Comparison of ENCODE assay signal across 9 cellular contexts in the genomic region with DNA sequence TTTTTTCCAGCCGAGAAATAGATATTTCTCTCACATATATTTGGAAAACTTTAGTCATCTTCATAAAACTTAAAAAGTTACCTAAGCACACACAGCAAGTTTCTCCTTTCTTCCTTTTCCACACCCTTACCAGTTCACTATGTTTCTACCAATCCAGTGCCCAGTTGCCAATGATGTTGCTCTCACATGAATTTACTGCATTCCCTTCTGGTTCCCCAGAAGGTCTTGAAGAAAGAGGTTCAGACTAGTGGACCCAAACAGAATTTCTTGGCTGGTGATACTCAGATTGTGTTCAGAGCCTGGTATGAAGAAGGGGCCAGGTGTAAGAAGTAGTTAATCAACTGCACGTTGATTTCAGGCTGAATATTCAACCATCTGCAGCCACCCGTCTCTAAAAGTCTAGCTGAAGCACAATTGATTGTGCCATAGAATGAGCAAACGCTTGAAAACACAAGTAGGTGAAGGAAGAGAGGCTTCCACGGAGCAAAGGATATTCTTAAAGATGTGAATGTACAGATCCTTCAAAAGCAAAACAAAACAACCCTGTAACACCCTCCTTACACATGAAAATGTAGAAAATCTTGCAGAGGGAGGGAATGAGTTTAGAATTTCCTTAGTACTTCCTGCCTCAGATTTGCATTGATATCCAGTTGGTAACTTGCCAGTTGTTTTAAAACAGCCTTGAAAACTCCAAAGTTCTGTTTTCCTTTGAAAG. TPM values are rescaled to one million over a fixed set of nuclear protein-coding genes. Genes with fewer than 3 reads are reported as not detected.
A peak's percentile ranks its signal among the peaks of the same experiment; 100 is the strongest.
DNase-seq lines count a peak whose midpoint lies in the region; ATAC-seq, FAIRE-seq and TF ChIP-seq lines count a peak whose summit lies in the region.
"Had no signal": no experiment of that assay in that cellular context is flagged by ENCODE, and none has a peak within 500 bp of the region (broad histone marks: within the 10 kb centered on the region; RNA-seq: fewer than 3 reads in every experiment).

No MANE protein-coding gene starts in this region.

- peak overlapping the region; percentile 67 for H3K9ac ChIP-seq in SK-N-MC (ENCODE audit: insufficient read length)

- H3K9me3 Mint-ChIP-seq in CD4-positive, alpha-beta T cell = no peaks in the 10 kb centered on the region
- H3K9me3 Mint-ChIP-seq: activated T-cell treated with anti-CD3 and anti-CD28 coated beads, Interleukin-2, amount 50 U/mL, for 4 hours had no signal

- TF ChIP-seq POLR2A in GM12892 (IDR thresholded peaks at IDR 0.05; ENCODE audit: low read depth, low read length) (no peak), gastroesophageal sphincter (IDR thresholded peaks at IDR 0.05) (no peak)

- H3K27ac Mint-ChIP-seq in CD4-positive, alpha-beta T cell = no peak overlapping the region

- peaks cover 0 to 34% (median 0%) of the 10 kb centered on the region in 3 donors for H3K4me1 ChIP-seq in gastroesophageal sphincter

- H3K4me3 Mint-ChIP-seq in CD4-positive, alpha-beta T cell = no peak overlapping the region
- H3K4me3 Mint-ChIP-seq: activated T-cell treated with anti-CD3 and anti-CD28 coated beads, Interleukin-2, amount 50 U/mL, for 4 hours had no signal

- intact Hi-C loops in CD4-positive, alpha-beta T cell (cut with DNase I, micrococcal nuclease) = no loop called here

- H3K36me3 ChIP-seq in SK-N-MC (ENCODE audit: insufficient read depth, low read length) = no peaks in the 10 kb centered on the region
- H3K36me3 ChIP-seq in gastroesophageal sphincter = no peaks in the 10 kb centered on the region

- CTCF ChIA-PET in CD4-positive, alpha-beta T cell (lab: Charles Lee) = interaction anchor here (0.7 kb wide), 1 partner anchor 12 kb away, joined by 3 read pairs; no protein-coding TSS in a partner anchor

- H3K27me3 Mint-ChIP-seq in CD4-positive, alpha-beta T cell = peaks cover 10% of the 10 kb centered on the region

- no peak for TF ChIP-seq CTCF in gastroesophageal sphincter (IDR thresholded peaks at IDR 0.05)
- no peak for TF ChIP-seq CTCF in CD4-positive, alpha-beta T cell (IDR thresholded peaks at IDR 0.05)

- TF ChIP-seq EP300 in gastroesophageal sphincter (IDR thresholded peaks at IDR 0.05) = no peak

- FAIRE-seq in GM12892 (lab: Jason Lieb, UNC) = peak; percentile 69

- ATAC-seq in gastroesophageal sphincter = no peak
- ATAC-seq in CD4-positive, alpha-beta T cell (ENCODE audit: poor library complexity) = no peak
- ATAC-seq in GM18511 (IDR thresholded peaks at IDR 0.05; ENCODE audit: unreplicated experiment) = no peak
- ATAC-seq: activated T-cell treated with anti-CD3 and anti-CD28 coated beads, Interleukin-2, amount 50 U/mL, for 4 hours had no signal

- peaks cover 24% of the 10 kb centered on the region for H3K4me1 Mint-ChIP-seq in CD4-positive, alpha-beta T cell (ENCODE audit: low read depth)

- no peak for DNase-seq in GM12892 (ENCODE audit: insufficient read length)
- peak; percentile 57 for DNase-seq in SK-N-MC (ENCODE audit: low read depth, low spot score)
- no peak for DNase-seq in HuH-7 (ENCODE audit: low spot score)
- DNase-seq in CD4-positive, alpha-beta T cell = no peak
- DNase-seq in SKM-1 treated with dmso at 0.1 percent for 144 hours (lab: John Stamatoyannopoulos, UW; ENCODE audit: unreplicated experiment) = no peak
- DNase-seq: activated T-cell treated with anti-CD3 and anti-CD28 coated beads, Interleukin-2, amount 50 U/mL, for 4 hours had no signal

- H3K9me3 ChIP-seq in SK-N-MC (ENCODE audit: low read depth, low read length) (no peaks in the 10 kb centered on the region), gastroesophageal sphincter (no peaks in the 10 kb centered on the region)
- no peaks in the 10 kb centered on the region for H3K9me3 ChIP-seq in CD4-positive, alpha-beta T cell (ENCODE audit: control insufficient read depth, low read length)

- H3K4me3 ChIP-seq in SK-N-MC (peak overlapping the region; percentile 75), gastroesophageal sphincter (peak overlapping the region; percentile 35 to 61), skin epidermis (peak overlapping the region in 4 of 7 experiments; percentile 7 to 21 (median 15))

- no peaks in the 10 kb centered on the region for H3K36me3 Mint-ChIP-seq in CD4-positive, alpha-beta T cell (ENCODE audit: low read depth)

- H3K27ac ChIP-seq in SK-N-MC = peak overlapping the region; percentile 96
- H3K27ac ChIP-seq in gastroesophageal sphincter = peak overlapping the region; percentile 39 to 89 (median 56)
- H3K27ac ChIP-seq in skin epidermis = peak overlapping the region in 20 of 21 experiments; percentile 2 to 90 (median 63)
- H3K27ac ChIP-seq in CD4-positive, alpha-beta T cell (ENCODE audit: low read depth, low read length) = no peak overlapping the region

- no peaks in the 10 kb centered on the region for H3K27me3 ChIP-seq in gastroesophageal sphincter
- H3K27me3 ChIP-seq in CD4-positive, alpha-beta T cell (ENCODE audit: control insufficient read depth, insufficient read depth, low read length) = peaks cover 3% of the 10 kb centered on the region

- 33 to 56% methylated on average over 3 to 4 of the region's 5 CpGs for WGBS in gastroesophageal sphincter (ENCODE audit: low coverage in 1 of 2), 2 donors

- POLR2A ChIA-PET in CD4-positive, alpha-beta T cell (lab: Charles Lee) = no interaction called here

RNA-seq across cellular contexts. Expression of gene RBMS3, which starts 4.6 kb away (rescaled TPM):
- polyA plus RNA-seq in GM12892 (2012; ENCODE audit: missing spikeins) = 1.7 TPM
- 10 to 100 TPM; 51.5 to 76.0 (median 66.6) TPM for total RNA-seq in gastroesophageal sphincter
- total RNA-seq in CD4-positive, alpha-beta T cell = 1 to 10 TPM; 1.6 to 1.7 TPM

Comparison
In these comparisons a context has a peak if more than half of its experiments do, and no peak if none do; other contexts are left out.
1. H3K4me3 ChIP-seq: peak in every context shown above with its lines; median percentile 75 in SK-N-MC; 48 in gastroesophageal sphincter; 15 in skin epidermis.
2. RNA of gene RBMS3, which starts 4.6 kb away (total RNA-seq): 51.5 to 76.0 TPM in gastroesophageal sphincter; 1.6 to 1.7 TPM in CD4-positive, alpha-beta T cell; every median in the first group is over 10 times any median in the second.